In the genomic region with DNA sequence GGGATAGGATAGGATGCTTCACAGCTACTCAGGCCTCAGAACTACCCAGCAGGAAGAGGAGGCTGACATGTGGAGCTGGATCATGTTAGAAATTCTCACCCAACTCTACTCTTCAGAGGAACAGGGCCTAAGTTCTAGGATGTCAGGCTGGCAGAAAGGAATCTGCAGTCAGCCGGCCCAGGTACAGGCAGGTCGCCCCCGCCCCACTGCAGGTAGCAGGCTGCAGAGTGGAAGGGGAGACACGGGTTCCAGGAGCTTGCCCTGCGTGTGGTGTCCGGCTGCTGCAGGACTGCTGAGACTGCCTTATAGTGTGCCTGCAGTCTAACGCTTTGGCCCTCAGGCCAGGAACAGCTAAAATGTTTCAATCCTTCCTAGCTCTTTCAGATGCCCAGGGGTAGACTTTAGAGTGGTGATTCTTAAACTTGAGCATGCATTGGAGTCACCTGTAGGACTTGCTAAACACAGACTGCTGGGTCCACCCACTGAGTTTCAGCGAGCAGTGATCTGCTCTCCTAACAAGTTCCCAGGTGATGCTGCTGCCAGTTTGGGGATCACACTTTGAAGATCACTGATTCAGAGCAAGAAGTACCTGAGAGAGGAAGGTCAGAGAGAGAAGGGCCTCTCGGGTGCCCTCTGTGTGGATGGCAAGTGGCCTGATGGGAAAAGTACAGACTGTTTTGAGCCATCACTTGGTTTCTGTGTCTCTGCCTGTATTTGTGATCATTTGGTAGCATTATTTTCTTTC, we compare ENCODE assay signal across 18 cellular contexts.
DNase-seq lines count a peak whose midpoint lies in the region; ATAC-seq and TF ChIP-seq lines count a peak whose summit lies in the region.
"Had no signal": no experiment of that assay in that cellular context is flagged by ENCODE, and none has a peak within 500 bp of the region (broad histone marks: within the 10 kb centered on the region; RNA-seq: fewer than 3 reads in every experiment).

No MANE protein-coding gene starts in this region.

- WGBS in GM23248 (ENCODE audit: low coverage in 1 of 2, low lambda C conversion rate in 2 of 2, missing lambda C conversion rate in 2 of 2), 2 experiments, result 89 to 93% methylated on average over 9 of the region's 9 CpGs
- 92 to 93% methylated on average over 6 to 9 of the region's 9 CpGs for WGBS in endodermal cell (ENCODE audit: insufficient coverage in 1 of 2, insufficient read length in 1 of 2), 2 experiments
- 91 to 94% methylated on average over 9 of the region's 9 CpGs for WGBS in lower leg skin, 2 donors
- 86 to 97% (median 93%) methylated on average over 3 to 9 of the region's 9 CpGs for WGBS in adrenal gland, 4 donors

- H3K27me3 Mint-ChIP-seq in endodermal cell (ENCODE audit: insufficient read depth), result no peaks in the 10 kb centered on the region

- no peaks in the 10 kb centered on the region for H4K20me1 ChIP-seq in GM23248 (ENCODE audit: insufficient read depth)

- H2AFZ ChIP-seq in GM23248, result peak overlapping the region; percentile 41; the same call in 1 of the 2 replicates

- no peak for TF ChIP-seq CTCF in endodermal cell (conservative IDR thresholded peaks at IDR 0.05)
- TF ChIP-seq CTCF in lower leg skin (IDR thresholded peaks at IDR 0.05), result no peak
- no peak for TF ChIP-seq CTCF in adrenal gland (IDR thresholded peaks at IDR 0.05)
- no peak for TF ChIP-seq CTCF in GM10248 (IDR thresholded peaks at IDR 0.05; ENCODE audit: control extremely low read depth, extremely low read depth, low read depth, missing control alignments)

- no peaks in the 10 kb centered on the region for H3K27me3 ChIP-seq in GM23248 (replicated peaks; ENCODE audit: insufficient read depth)
- no peaks in the 10 kb centered on the region for H3K27me3 ChIP-seq in endodermal cell (ENCODE audit: control insufficient read depth, insufficient read depth, low read length, poor library complexity, severe bottlenecking)
- H3K27me3 ChIP-seq in adrenal gland, result no peaks in the 10 kb centered on the region
- H3K27me3 ChIP-seq: BE2C had no signal

- H3K4me1 ChIP-seq in GM23248 (ENCODE audit: insufficient read depth), result peaks cover 30% of the 10 kb centered on the region
- no peaks in the 10 kb centered on the region for H3K4me1 ChIP-seq in endodermal cell (ENCODE audit: control insufficient read depth, insufficient read depth, low read length)
- H3K4me1 ChIP-seq in adrenal gland (replicated peaks in 1 of 2), result no peaks in the 10 kb centered on the region
- H3K4me1 ChIP-seq: BE2C had no signal

- no peak for ATAC-seq in stimulated activated effector memory CD8-positive, alpha-beta T cell treated with anti-CD3 and anti-CD28 coated beads, Interleukin-12 subunit alpha, Interleukin-12 subunit beta, amount 100 ng/mL, for 72 hours
- ATAC-seq: GM12878, HCT116, K562 had no signal

- peaks cover 5% of the 10 kb centered on the region for H3K36me3 Mint-ChIP-seq in endodermal cell (ENCODE audit: low read depth)
- H3K36me3 Mint-ChIP-seq in stimulated activated effector memory CD8-positive, alpha-beta T cell treated with anti-CD3 and anti-CD28 coated beads, Interleukin-12 subunit alpha, Interleukin-12 subunit beta, amount 100 ng/mL, for 72 hours, result no peaks in the 10 kb centered on the region
- H3K36me3 Mint-ChIP-seq: CD4-positive, alpha-beta memory T cell had no signal

- no peak overlapping the region for H3K4me3 ChIP-seq in GM23248
- H3K4me3 ChIP-seq in endodermal cell (ENCODE audit: low read length), result no peak overlapping the region
- no peak overlapping the region for H3K4me3 ChIP-seq in lower leg skin (ENCODE audit: low read depth, poor library complexity, severe bottlenecking)
- H3K4me3 ChIP-seq in adrenal gland, result no peak overlapping the region
- H3K4me3 ChIP-seq: GM12878, K562 had no signal

- H3K27ac Mint-ChIP-seq in endodermal cell, result no peak overlapping the region
- H3K27ac Mint-ChIP-seq in stimulated activated effector memory CD8-positive, alpha-beta T cell treated with anti-CD3 and anti-CD28 coated beads, Interleukin-12 subunit alpha, Interleukin-12 subunit beta, amount 100 ng/mL, for 72 hours, result peak overlapping the region; percentile 26
- H3K27ac Mint-ChIP-seq: CD4-positive, alpha-beta memory T cell had no signal

- H3K9ac ChIP-seq in GM23248, result no peak overlapping the region
- no peak overlapping the region for H3K9ac ChIP-seq in endodermal cell (ENCODE audit: extremely low read depth, low read length, poor library complexity, severe bottlenecking)

- H3K4me2 ChIP-seq in GM23248 (ENCODE audit: unreplicated experiment), result no peak overlapping the region

- H3K4me3 Mint-ChIP-seq in endodermal cell, result no peak overlapping the region
- H3K4me3 Mint-ChIP-seq in stimulated activated effector memory CD8-positive, alpha-beta T cell treated with anti-CD3 and anti-CD28 coated beads, Interleukin-12 subunit alpha, Interleukin-12 subunit beta, amount 100 ng/mL, for 72 hours, result no peak overlapping the region
- H3K4me3 Mint-ChIP-seq: CD4-positive, alpha-beta memory T cell had no signal

- no peaks in the 10 kb centered on the region for H3K9me2 ChIP-seq in GM23248 (ENCODE audit: insufficient read depth)

- no peak for TF ChIP-seq POLR2A in lower leg skin (IDR thresholded peaks at IDR 0.05)
- TF ChIP-seq POLR2A in adrenal gland (IDR thresholded peaks at IDR 0.05), result no peak

- DNase-seq in GM23248 (no peak), endodermal cell (peak; percentile 61), COLO829 (ENCODE audit: low spot score) (no peak), lower leg skin (ENCODE audit: low spot score in 2 of 2) (no peak), adrenal gland (no peak), GM10248 (ENCODE audit: extremely low spot score) (no peak)
- no peak for DNase-seq in stimulated activated effector memory CD8-positive, alpha-beta T cell treated with anti-CD3 and anti-CD28 coated beads, Interleukin-12 subunit alpha, Interleukin-12 subunit beta, amount 100 ng/mL, for 72 hours (ENCODE audit: low spot score in 2 of 2)
- DNase-seq: BE2C; CD4-positive, alpha-beta memory T cell; COR-L47; DMS53; GF-D8; GOT3 had no signal

- H3F3A ChIP-seq in GM23248 (ENCODE audit: insufficient read depth), result peaks cover 27% of the 10 kb centered on the region

- H3K79me2 ChIP-seq in GM23248 (ENCODE audit: insufficient read depth), result no peaks in the 10 kb centered on the region

- H3K9me3 Mint-ChIP-seq in endodermal cell, result no peaks in the 10 kb centered on the region
- no peaks in the 10 kb centered on the region for H3K9me3 Mint-ChIP-seq in stimulated activated effector memory CD8-positive, alpha-beta T cell treated with anti-CD3 and anti-CD28 coated beads, Interleukin-12 subunit alpha, Interleukin-12 subunit beta, amount 100 ng/mL, for 72 hours
- H3K9me3 Mint-ChIP-seq: CD4-positive, alpha-beta memory T cell had no signal

- intact Hi-C loops in lower leg skin (cut with DNase I; ENCODE audit: low total_unique reads) (no loop called here), adrenal gland (cut with DNase I) (no loop called here)

- peaks cover 37% of the 10 kb centered on the region for H3K4me1 Mint-ChIP-seq in endodermal cell
- H3K4me1 Mint-ChIP-seq in stimulated activated effector memory CD8-positive, alpha-beta T cell treated with anti-CD3 and anti-CD28 coated beads, Interleukin-12 subunit alpha, Interleukin-12 subunit beta, amount 100 ng/mL, for 72 hours, result peaks cover 9% of the 10 kb centered on the region

- no peak overlapping the region for H3K27ac ChIP-seq in GM23248
- no peak overlapping the region for H3K27ac ChIP-seq in endodermal cell (ENCODE audit: low read depth, low read length)
- H3K27ac ChIP-seq in adrenal gland, result no peak overlapping the region
- H3K27ac ChIP-seq: C4-2B, HL-60 had no signal

- in situ Hi-C loops in GM23248 (cut with MboI), result no loop called here

- CTCF ChIA-PET in GM10248 (lab: Yijun Ruan, JAX), result interaction anchor here (1.0 to 10.7 kb wide), 6 partner anchors 8 to 345 kb away, joined by 3 to 146 read pairs (median 4); no protein-coding TSS in a partner anchor

- H3K36me3 ChIP-seq in GM23248 (ENCODE audit: low read depth) (no peaks in the 10 kb centered on the region), endodermal cell (ENCODE audit: control insufficient read depth, insufficient read depth, low read length) (no peaks in the 10 kb centered on the region), adrenal gland (replicated peaks in 1 of 2) (no peaks in the 10 kb centered on the region)
- H3K36me3 ChIP-seq: BE2C had no signal

- POLR2A ChIA-PET in GM10248 (lab: Yijun Ruan, JAX), result no interaction called here

- H3K9me3 ChIP-seq in GM23248 (ENCODE audit: low read depth) (no peaks in the 10 kb centered on the region), endodermal cell (ENCODE audit: control insufficient read depth, low read length) (no peaks in the 10 kb centered on the region), adrenal gland (replicated peaks in 1 of 3) (no peaks in the 10 kb centered on the region)
- H3K9me3 ChIP-seq: BE2C had no signal
